In the genomic region with DNA sequence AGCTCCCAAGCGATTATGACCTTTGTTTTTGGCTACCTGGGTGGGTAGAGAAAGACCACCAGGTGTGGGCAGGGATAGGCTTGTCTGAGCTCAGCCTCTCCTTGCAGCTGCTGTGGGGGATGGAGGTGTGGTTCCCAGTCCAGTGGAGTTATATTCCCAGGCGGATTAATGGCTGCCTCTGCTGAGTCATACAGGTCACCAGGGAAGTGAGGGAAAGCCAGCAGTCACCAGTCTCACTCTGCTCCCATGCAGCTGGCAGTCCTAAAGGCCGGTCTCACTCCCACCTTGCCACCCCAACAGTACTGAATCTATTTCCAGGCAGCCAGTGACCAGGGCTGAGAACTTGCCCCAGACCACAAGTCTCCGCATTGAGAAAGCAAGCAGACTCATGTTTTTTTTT, we compare ENCODE assay signal across 28 cellular contexts.
"Had no signal": no experiment of that assay in that cellular context is flagged by ENCODE, and none has a peak within 500 bp of the region (broad histone marks: within the 10 kb centered on the region; RNA-seq: fewer than 3 reads in every experiment).

No MANE protein-coding gene starts in this region.

- H3K4me1 Mint-ChIP-seq: activated B cell treated with CpG ODN at 0.5 μM for 24 hours; activated CD4-positive, alpha-beta T cell treated with anti-CD3 and anti-CD28 coated beads, Interleukin-2, amount 10 ng/mL, durations not matched to agents 24 days and 14 days; activated CD8-positive, alpha-beta memory T cell treated with anti-CD3 and anti-CD28 coated beads, Interleukin-2, amount 10 ng/mL, durations not matched to agents 7 days and 5 days; brain; T-helper 17 cell had no signal

- H3K4me3 ChIP-seq: ascending aorta, cardiac muscle cell had no signal

- H3K36me3 ChIP-seq: ascending aorta, cardiac muscle cell had no signal

- H3K4me1 ChIP-seq: ascending aorta had no signal

- H3K27me3 ChIP-seq: ascending aorta, cardiac muscle cell had no signal

- H3K4me3 Mint-ChIP-seq: activated B cell treated with CpG ODN at 0.5 μM for 24 hours; activated CD4-positive, alpha-beta T cell treated with anti-CD3 and anti-CD28 coated beads, Interleukin-2, amount 10 ng/mL, durations not matched to agents 24 days and 14 days; activated CD8-positive, alpha-beta memory T cell treated with anti-CD3 and anti-CD28 coated beads, Interleukin-2, amount 10 ng/mL, durations not matched to agents 7 days and 5 days; activated naive CD8-positive, alpha-beta T cell treated with anti-CD3 and anti-CD28 coated beads, Interleukin-2, amount 50 U/mL, for 24 hours; activated T-cell treated with anti-CD3 and anti-CD28 coated beads, Interleukin-2, amount 50 U/mL, for 24 hours; activated T-helper 1 cell treated with anti-CD3 and anti-CD28 coated beads, Interleukin-12 subunit alpha, Interleukin-12 subunit beta, Interleukin-2, Interleukin-4 antibody, amounts not matched to agents 30 ng/mL and 10 ng/mL and 1 ng/mL, durations not matched to agents 14 hours and 24 hours and 36 hours; brain; T-helper 17 cell had no signal

- DNase-seq: activated B cell treated with CpG ODN at 0.5 μM for 24 hours; activated CD4-positive, alpha-beta T cell treated with anti-CD3 and anti-CD28 coated beads for 1 hour; activated CD4-positive, alpha-beta T cell treated with anti-CD3 and anti-CD28 coated beads, Interleukin-2, amount 10 ng/mL, durations not matched to agents 24 days and 14 days; activated CD4-positive, alpha-beta T cell treated with anti-CD3 and anti-CD28 coated beads, Interleukin-2, amount 50 U/mL, for 48 hours; activated CD8-positive, alpha-beta memory T cell treated with anti-CD3 and anti-CD28 coated beads, Interleukin-2, amount 10 ng/mL, durations not matched to agents 7 days and 5 days; activated effector memory CD4-positive, alpha-beta T cell treated with Interleukin-2 at 50 U/mL for 16 hours; activated naive CD4-positive, alpha-beta T cell; activated naive CD8-positive, alpha-beta T cell treated with anti-CD3 and anti-CD28 coated beads, Interleukin-2, amount 50 U/mL, for 24 hours; activated T-cell treated with anti-CD3 and anti-CD28 coated beads, Interleukin-2, amount 50 U/mL, for 24 hours; amniotic stem cell; MM.1S; NCI-H1105; NCI-H1436; NCI-H187 treated with DMSO at 0.1 percent for 48 hours; NCI-H2081 treated with DMSO at 0.1 percent for 48 hours; NCI-H446; NCI-H524 treated with DMSO at 0.1 percent for 48 hours; NCI-H748 treated with DMSO at 0.1 percent for 48 hours; NK-92 treated with Interleukin-12 subunit alpha and Interleukin-12 subunit beta, amount 100 ng/mL, for 24 hours; PC-3; SIG-M5; T-helper 17 cell; T-helper 9 cell had no signal

- H3K9me3 ChIP-seq: ascending aorta had no signal

- H3K27ac ChIP-seq: ascending aorta, cardiac muscle cell had no signal

- ATAC-seq: activated CD8-positive, alpha-beta memory T cell treated with anti-CD3 and anti-CD28 coated beads, Interleukin-2, amount 10 ng/mL, durations not matched to agents 7 days and 5 days; activated naive CD4-positive, alpha-beta T cell treated with anti-CD3 and anti-CD28 coated beads, Interleukin-2, amount 50 U/mL, for 72 hours; activated naive CD8-positive, alpha-beta T cell treated with anti-CD3 and anti-CD28 coated beads, Interleukin-2, amount 50 U/mL, for 24 hours; PC-3; T-helper 17 cell had no signal

- H3K27ac Mint-ChIP-seq: activated B cell treated with CpG ODN at 0.5 μM for 24 hours; activated CD4-positive, alpha-beta T cell treated with anti-CD3 and anti-CD28 coated beads, Interleukin-2, amount 10 ng/mL, durations not matched to agents 24 days and 14 days; activated CD8-positive, alpha-beta memory T cell treated with anti-CD3 and anti-CD28 coated beads, Interleukin-2, amount 10 ng/mL, durations not matched to agents 7 days and 5 days; activated naive CD4-positive, alpha-beta T cell treated with anti-CD3 and anti-CD28 coated beads, Interleukin-2, amount 50 U/mL, for 72 hours; activated naive CD8-positive, alpha-beta T cell treated with anti-CD3 and anti-CD28 coated beads, Interleukin-2, amount 50 U/mL, for 24 hours; activated T-cell treated with anti-CD3 and anti-CD28 coated beads, Interleukin-2, amount 50 U/mL, for 24 hours; activated T-helper 1 cell treated with anti-CD3 and anti-CD28 coated beads, Interleukin-12 subunit alpha, Interleukin-12 subunit beta, Interleukin-2, Interleukin-4 antibody, amounts not matched to agents 30 ng/mL and 10 ng/mL and 1 ng/mL, durations not matched to agents 14 hours and 24 hours and 36 hours; brain; T-helper 17 cell had no signal
